Comparison of ENCODE assay signal across 1 cellular context in the genomic region with DNA sequence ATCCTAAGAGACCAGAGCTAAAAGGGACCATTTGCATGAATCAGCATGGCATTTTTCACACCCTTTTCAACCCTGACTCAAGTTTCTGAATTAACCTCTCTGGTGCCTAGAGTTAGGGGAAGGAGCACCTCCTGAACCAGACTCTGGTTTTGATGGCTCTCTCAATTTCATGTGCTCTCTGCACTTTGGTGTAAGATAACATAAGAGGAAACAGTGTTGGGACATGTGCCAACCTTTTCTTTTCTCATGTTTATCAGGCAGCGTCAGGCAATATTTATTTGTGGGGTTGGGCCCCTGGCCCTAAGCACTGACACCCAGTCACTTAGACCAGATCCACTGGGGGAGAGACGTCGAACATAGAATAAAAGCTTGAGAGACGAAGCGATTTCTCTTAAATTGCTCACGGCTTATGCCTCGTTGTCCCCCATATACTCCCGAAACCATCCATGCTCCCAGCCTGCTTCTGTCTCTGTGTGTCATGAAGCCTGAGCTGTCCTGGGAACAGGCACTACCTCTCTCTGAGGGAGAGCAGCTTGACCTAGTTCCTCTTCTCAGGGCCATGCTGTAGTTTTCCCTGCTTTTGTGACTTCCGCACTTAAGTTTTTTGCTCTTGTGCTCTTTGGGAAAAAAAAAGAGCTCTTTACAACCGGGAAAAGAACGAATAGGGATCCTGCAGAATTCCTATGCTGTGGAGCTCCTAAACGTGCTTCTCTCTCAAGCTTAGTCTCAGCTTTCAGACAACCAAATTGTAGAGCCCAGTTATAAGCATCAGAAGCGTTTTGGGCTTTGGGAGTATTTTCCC.
TF ChIP-seq lines count a peak whose summit lies in the region.

No MANE protein-coding gene starts in this region.

TF ChIP-seq in K562, 482 proteins besides CTCF, POLR2A, EP300 and RAD21 (continued from another document and continues in another):
- TF ChIP-seq ZBTB1 (CRISPR knock-in tag; IDR thresholded peaks at IDR 0.05; ENCODE audit: borderline replicate concordance, low read depth) (no peak), ZNF12 (CRISPR knock-in tag; IDR thresholded peaks at IDR 0.05) (no peak), ZNF57 (CRISPR knock-in tag; IDR thresholded peaks at IDR 0.05) (no peak), GATAD2B (IDR thresholded peaks at IDR 0.05; ENCODE audit: borderline replicate concordance) (no peak), TEAD2 (tag; IDR thresholded peaks at IDR 0.05) (no peak), NEUROD1 (IDR thresholded peaks at IDR 0.05; ENCODE audit: borderline replicate concordance, low read depth, low read length, partially characterized antibody) (no peak), BRCA1 (IDR thresholded peaks at IDR 0.05) (no peak), BRCA1 (CRISPR knock-in tag; IDR thresholded peaks at IDR 0.05) (no peak), TBP (optimal IDR thresholded peaks at IDR 0.05; ENCODE audit: low read depth, low read length) (peak; percentile 26), FOS (IDR thresholded peaks at IDR 0.05; ENCODE audit: extremely low read depth, insufficient read length) (no peak), ARID1B (IDR thresholded peaks at IDR 0.05) (peak; percentile 87), FOXJ3 (CRISPR knock-in tag; IDR thresholded peaks at IDR 0.05) (no peak), ZBTB17 (CRISPR knock-in tag; IDR thresholded peaks at IDR 0.05) (no peak), HDAC3 (IDR thresholded peaks at IDR 0.05; ENCODE audit: borderline replicate concordance, partially characterized antibody) (peak; percentile 26), ZNF584 (CRISPR knock-in tag; IDR thresholded peaks at IDR 0.05; ENCODE audit: low read depth) (peak; percentile 32; the same call in 1 of the 2 replicates), ETV5 (CRISPR knock-in tag; IDR thresholded peaks at IDR 0.05; ENCODE audit: low read depth) (0 out of 2 replicates have a peak, but pooled peaks have one; percentile 46), RBBP5 (IDR thresholded peaks at IDR 0.05; ENCODE audit: borderline replicate concordance, insufficient read depth, low read length, poor library complexity, severe bottlenecking) (peak; percentile 87), SMARCC2 (IDR thresholded peaks at IDR 0.05; ENCODE audit: low read depth) (peak; percentile 56; the same call in 1 of the 2 replicates)
- TF ChIP-seq, protein P1, sequence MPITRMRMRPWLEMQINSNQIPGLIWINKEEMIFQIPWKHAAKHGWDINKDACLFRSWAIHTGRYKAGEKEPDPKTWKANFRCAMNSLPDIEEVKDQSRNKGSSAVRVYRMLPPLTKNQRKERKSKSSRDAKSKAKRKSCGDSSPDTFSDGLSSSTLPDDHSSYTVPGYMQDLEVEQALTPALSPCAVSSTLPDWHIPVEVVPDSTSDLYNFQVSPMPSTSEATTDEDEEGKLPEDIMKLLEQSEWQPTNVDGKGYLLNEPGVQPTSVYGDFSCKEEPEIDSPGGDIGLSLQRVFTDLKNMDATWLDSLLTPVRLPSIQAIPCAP (CRISPR knock-in tag; IDR thresholded peaks at IDR 0.05; ENCODE audit: borderline replicate concordance): no peak
- TF ChIP-seq, protein P2, sequence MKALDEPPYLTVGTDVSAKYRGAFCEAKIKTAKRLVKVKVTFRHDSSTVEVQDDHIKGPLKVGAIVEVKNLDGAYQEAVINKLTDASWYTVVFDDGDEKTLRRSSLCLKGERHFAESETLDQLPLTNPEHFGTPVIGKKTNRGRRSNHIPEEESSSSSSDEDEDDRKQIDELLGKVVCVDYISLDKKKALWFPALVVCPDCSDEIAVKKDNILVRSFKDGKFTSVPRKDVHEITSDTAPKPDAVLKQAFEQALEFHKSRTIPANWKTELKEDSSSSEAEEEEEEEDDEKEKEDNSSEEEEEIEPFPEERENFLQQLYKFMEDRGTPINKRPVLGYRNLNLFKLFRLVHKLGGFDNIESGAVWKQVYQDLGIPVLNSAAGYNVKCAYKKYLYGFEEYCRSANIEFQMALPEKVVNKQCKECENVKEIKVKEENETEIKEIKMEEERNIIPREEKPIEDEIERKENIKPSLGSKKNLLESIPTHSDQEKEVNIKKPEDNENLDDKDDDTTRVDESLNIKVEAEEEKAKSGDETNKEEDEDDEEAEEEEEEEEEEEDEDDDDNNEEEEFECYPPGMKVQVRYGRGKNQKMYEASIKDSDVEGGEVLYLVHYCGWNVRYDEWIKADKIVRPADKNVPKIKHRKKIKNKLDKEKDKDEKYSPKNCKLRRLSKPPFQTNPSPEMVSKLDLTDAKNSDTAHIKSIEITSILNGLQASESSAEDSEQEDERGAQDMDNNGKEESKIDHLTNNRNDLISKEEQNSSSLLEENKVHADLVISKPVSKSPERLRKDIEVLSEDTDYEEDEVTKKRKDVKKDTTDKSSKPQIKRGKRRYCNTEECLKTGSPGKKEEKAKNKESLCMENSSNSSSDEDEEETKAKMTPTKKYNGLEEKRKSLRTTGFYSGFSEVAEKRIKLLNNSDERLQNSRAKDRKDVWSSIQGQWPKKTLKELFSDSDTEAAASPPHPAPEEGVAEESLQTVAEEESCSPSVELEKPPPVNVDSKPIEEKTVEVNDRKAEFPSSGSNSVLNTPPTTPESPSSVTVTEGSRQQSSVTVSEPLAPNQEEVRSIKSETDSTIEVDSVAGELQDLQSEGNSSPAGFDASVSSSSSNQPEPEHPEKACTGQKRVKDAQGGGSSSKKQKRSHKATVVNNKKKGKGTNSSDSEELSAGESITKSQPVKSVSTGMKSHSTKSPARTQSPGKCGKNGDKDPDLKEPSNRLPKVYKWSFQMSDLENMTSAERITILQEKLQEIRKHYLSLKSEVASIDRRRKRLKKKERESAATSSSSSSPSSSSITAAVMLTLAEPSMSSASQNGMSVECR (CRISPR knock-in tag; IDR thresholded peaks at IDR 0.05): no peak
- TF ChIP-seq, protein P3, sequence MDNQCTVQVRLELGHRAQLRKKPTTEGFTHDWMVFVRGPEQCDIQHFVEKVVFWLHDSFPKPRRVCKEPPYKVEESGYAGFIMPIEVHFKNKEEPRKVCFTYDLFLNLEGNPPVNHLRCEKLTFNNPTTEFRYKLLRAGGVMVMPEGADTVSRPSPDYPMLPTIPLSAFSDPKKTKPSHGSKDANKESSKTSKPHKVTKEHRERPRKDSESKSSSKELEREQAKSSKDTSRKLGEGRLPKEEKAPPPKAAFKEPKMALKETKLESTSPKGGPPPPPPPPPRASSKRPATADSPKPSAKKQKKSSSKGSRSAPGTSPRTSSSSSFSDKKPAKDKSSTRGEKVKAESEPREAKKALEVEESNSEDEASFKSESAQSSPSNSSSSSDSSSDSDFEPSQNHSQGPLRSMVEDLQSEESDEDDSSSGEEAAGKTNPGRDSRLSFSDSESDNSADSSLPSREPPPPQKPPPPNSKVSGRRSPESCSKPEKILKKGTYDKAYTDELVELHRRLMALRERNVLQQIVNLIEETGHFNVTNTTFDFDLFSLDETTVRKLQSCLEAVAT (IDR thresholded peaks at IDR 0.05): no peak
- TF ChIP-seq, protein P4, sequence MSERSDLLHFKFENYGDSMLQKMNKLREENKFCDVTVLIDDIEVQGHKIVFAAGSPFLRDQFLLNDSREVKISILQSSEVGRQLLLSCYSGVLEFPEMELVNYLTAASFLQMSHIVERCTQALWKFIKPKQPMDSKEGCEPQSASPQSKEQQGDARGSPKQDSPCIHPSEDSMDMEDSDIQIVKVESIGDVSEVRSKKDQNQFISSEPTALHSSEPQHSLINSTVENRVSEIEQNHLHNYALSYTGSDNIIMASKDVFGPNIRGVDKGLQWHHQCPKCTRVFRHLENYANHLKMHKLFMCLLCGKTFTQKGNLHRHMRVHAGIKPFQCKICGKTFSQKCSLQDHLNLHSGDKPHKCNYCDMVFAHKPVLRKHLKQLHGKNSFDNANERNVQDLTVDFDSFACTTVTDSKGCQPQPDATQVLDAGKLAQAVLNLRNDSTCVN (CRISPR knock-in tag; IDR thresholded peaks at IDR 0.05): no peak
- TF ChIP-seq, protein P5, sequence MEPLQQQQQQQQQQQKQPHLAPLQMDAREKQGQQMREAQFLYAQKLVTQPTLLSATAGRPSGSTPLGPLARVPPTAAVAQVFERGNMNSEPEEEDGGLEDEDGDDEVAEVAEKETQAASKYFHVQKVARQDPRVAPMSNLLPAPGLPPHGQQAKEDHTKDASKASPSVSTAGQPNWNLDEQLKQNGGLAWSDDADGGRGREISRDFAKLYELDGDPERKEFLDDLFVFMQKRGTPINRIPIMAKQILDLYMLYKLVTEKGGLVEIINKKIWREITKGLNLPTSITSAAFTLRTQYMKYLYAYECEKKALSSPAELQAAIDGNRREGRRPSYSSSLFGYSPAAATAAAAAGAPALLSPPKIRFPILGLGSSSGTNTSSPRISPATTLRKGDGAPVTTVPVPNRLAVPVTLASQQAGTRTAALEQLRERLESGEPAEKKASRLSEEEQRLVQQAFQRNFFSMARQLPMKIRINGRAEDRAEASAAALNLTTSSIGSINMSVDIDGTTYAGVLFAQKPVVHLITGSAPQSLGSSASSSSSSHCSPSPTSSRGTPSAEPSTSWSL (CRISPR knock-in tag; IDR thresholded peaks at IDR 0.05; ENCODE audit: borderline replicate concordance): no peak
- TF ChIP-seq, protein P6, sequence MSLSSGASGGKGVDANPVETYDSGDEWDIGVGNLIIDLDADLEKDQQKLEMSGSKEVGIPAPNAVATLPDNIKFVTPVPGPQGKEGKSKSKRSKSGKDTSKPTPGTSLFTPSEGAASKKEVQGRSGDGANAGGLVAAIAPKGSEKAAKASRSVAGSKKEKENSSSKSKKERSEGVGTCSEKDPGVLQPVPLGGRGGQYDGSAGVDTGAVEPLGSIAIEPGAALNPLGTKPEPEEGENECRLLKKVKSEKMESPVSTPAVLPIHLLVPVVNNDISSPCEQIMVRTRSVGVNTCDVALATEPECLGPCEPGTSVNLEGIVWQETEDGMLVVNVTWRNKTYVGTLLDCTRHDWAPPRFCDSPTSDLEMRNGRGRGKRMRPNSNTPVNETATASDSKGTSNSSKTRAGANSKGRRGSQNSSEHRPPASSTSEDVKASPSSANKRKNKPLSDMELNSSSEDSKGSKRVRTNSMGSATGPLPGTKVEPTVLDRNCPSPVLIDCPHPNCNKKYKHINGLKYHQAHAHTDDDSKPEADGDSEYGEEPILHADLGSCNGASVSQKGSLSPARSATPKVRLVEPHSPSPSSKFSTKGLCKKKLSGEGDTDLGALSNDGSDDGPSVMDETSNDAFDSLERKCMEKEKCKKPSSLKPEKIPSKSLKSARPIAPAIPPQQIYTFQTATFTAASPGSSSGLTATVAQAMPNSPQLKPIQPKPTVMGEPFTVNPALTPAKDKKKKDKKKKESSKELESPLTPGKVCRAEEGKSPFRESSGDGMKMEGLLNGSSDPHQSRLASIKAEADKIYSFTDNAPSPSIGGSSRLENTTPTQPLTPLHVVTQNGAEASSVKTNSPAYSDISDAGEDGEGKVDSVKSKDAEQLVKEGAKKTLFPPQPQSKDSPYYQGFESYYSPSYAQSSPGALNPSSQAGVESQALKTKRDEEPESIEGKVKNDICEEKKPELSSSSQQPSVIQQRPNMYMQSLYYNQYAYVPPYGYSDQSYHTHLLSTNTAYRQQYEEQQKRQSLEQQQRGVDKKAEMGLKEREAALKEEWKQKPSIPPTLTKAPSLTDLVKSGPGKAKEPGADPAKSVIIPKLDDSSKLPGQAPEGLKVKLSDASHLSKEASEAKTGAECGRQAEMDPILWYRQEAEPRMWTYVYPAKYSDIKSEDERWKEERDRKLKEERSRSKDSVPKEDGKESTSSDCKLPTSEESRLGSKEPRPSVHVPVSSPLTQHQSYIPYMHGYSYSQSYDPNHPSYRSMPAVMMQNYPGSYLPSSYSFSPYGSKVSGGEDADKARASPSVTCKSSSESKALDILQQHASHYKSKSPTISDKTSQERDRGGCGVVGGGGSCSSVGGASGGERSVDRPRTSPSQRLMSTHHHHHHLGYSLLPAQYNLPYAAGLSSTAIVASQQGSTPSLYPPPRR (CRISPR knock-in tag; IDR thresholded peaks at IDR 0.05; ENCODE audit: borderline replicate concordance): no peak
- TF ChIP-seq, protein P7, sequence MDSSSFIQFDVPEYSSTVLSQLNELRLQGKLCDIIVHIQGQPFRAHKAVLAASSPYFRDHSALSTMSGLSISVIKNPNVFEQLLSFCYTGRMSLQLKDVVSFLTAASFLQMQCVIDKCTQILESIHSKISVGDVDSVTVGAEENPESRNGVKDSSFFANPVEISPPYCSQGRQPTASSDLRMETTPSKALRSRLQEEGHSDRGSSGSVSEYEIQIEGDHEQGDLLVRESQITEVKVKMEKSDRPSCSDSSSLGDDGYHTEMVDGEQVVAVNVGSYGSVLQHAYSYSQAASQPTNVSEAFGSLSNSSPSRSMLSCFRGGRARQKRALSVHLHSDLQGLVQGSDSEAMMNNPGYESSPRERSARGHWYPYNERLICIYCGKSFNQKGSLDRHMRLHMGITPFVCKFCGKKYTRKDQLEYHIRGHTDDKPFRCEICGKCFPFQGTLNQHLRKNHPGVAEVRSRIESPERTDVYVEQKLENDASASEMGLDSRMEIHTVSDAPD (CRISPR knock-in tag; IDR thresholded peaks at IDR 0.05): no peak
- TF ChIP-seq, protein P8, sequence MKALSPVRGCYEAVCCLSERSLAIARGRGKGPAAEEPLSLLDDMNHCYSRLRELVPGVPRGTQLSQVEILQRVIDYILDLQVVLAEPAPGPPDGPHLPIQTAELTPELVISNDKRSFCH (CRISPR knock-in tag; IDR thresholded peaks at IDR 0.05): no peak
- TF ChIP-seq, protein P8 (tag; IDR thresholded peaks at IDR 0.05): no peak
- TF ChIP-seq, protein P9, sequence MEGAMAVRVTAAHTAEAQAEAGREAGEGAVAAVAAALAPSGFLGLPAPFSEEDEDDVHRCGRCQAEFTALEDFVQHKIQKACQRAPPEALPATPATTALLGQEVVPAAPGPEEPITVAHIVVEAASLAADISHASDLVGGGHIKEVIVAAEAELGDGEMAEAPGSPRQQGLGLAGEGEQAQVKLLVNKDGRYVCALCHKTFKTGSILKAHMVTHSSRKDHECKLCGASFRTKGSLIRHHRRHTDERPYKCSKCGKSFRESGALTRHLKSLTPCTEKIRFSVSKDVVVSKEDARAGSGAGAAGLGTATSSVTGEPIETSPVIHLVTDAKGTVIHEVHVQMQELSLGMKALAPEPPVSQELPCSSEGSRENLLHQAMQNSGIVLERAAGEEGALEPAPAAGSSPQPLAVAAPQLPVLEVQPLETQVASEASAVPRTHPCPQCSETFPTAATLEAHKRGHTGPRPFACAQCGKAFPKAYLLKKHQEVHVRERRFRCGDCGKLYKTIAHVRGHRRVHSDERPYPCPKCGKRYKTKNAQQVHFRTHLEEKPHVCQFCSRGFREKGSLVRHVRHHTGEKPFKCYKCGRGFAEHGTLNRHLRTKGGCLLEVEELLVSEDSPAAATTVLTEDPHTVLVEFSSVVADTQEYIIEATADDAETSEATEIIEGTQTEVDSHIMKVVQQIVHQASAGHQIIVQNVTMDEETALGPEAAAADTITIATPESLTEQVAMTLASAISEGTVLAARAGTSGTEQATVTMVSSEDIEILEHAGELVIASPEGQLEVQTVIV (CRISPR knock-in tag; IDR thresholded peaks at IDR 0.05; ENCODE audit: borderline replicate concordance): no peak
